ENCODE assay signal across 8 cellular contexts in the genomic region with DNA sequence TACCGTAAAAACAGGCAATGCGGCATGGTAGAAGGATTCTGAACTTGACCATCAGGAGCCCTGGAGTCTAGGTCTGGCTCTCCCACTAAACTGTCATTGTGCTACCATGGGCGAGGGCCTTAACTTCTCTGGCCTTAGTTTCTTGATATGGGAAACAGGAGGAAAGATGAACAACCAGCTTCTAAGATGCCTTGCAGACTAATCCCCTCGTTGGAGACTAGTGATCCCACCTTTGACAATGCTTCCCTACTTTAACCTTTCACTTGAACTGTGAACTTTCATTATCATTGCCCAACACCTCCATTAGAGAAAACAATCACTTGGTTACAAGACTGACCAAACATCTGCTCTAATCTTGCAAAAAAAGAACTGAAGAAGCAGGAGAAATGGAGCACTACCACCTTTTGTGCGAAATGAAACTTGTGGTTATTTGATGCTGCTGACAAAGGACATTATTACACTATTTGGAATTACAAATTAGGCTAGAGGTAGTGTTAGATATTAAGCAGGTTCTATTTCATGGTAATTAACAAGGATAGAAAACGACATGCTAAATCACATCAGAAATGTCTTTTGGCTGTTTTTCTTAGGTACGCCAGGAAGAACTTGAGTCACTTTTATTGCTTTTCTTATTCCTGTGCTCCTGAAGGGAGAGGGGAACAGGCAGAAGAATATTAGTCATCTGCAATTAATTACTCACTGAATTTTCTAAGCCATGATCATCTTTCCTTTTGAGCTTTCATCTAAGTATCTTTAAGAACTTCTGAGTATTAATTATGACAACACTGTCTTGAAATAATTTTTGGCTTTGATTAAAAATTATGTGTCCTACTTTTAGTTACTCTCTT. TPM values are rescaled to one million over a fixed set of nuclear protein-coding genes. Genes with fewer than 3 reads are reported as not detected.
A peak's percentile ranks its signal among the peaks of the same experiment; 100 is the strongest.
DNase-seq lines count a peak whose midpoint lies in the region; TF ChIP-seq lines count a peak whose summit lies in the region.

No MANE protein-coding gene starts in this region.

- no peaks in the 10 kb centered on the region for H3K27me3 Mint-ChIP-seq in osteocyte (ENCODE audit: unreplicated experiment)

- no peaks in the 10 kb centered on the region for H3K36me3 Mint-ChIP-seq in osteocyte (ENCODE audit: unreplicated experiment)

- H3K4me1 Mint-ChIP-seq in osteocyte (ENCODE audit: unreplicated experiment) = peaks cover 67% of the 10 kb centered on the region

- no peaks in the 10 kb centered on the region for H3K9me3 Mint-ChIP-seq in osteocyte (ENCODE audit: unreplicated experiment)

- no peak for TF ChIP-seq CTCF in osteocyte (IDR thresholded peaks at IDR 0.05)

- peak overlapping the region; percentile 1 for H3K4me3 Mint-ChIP-seq in osteocyte (ENCODE audit: unreplicated experiment)

- peak overlapping the region; percentile 87 for H3K27ac Mint-ChIP-seq in osteocyte (ENCODE audit: unreplicated experiment)

- peak; percentile 19 for DNase-seq in GM03348 (ENCODE audit: low spot score)
- DNase-seq in LoVo (ENCODE audit: low spot score) = peak; percentile 69
- DNase-seq in caudate nucleus (lab: John Stamatoyannopoulos, UW) = peak in 1 of 61 donors; percentile 16
- no peak for DNase-seq in osteocyte (ENCODE audit: extremely low spot score, unreplicated experiment)
- no peak for DNase-seq in iPS-NIHi11 (ENCODE audit: low spot score)
- DNase-seq in central memory CD4-positive, alpha-beta T cell = no peak
- no peak for DNase-seq in HUDEP-2 (lab: John Stamatoyannopoulos, UW; ENCODE audit: unreplicated experiment in 76 of 76)
- no peak for DNase-seq in activated gamma-delta T cell treated with Interleukin-2 at 50 U/mL for 16 hours

- H3K27ac ChIP-seq in caudate nucleus (ENCODE audit: low read depth, low read length) = peak overlapping the region; percentile 34

RNA-seq across cellular contexts. Expression of gene ARHGAP18, which starts 39.1 kb away (rescaled TPM):
- 12.8 and 13.3 TPM in 2 replicates for total RNA-seq in osteocyte

Comparison
In these comparisons a context has a peak if more than half of its experiments do, and no peak if none do; other contexts are left out.
1. DNase-seq: peak in GM03348 (single experiment) and LoVo (single experiment); none in osteocyte (single experiment), iPS-NIHi11 (single experiment), central memory CD4-positive, alpha-beta T cell (single experiment), HUDEP-2 (0 of 76) and activated gamma-delta T cell treated with Interleukin-2 at 50 U/mL for 16 hours (single experiment).